ENCODE assay signal across 10 cellular contexts in the genomic region with DNA sequence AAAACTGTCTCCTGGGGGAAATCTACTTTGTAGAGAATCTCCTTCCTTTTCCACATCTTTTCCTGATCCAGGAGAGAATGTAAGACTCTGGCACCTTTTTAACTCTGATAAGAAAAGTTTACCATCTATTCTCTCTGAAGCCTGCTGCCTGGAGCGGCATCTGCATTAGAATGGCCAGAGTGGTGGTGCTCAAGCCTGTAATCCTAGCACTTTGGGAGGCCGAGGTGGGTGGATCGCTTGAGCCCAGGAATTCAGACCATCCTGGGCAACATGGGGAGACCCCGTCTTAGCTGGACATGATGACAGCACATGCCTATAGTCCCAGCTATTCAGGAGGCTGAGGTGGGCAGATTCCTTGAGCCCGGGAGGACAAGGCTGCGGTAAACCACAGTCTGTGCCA. TPM values are rescaled to one million over a fixed set of nuclear protein-coding genes. Genes with fewer than 3 reads are reported as not detected.
DNase-seq lines count a peak whose midpoint lies in the region; ATAC-seq and TF ChIP-seq lines count a peak whose summit lies in the region.
"Had no signal": no experiment of that assay in that cellular context is flagged by ENCODE, and none has a peak within 500 bp of the region (broad histone marks: within the 10 kb centered on the region; RNA-seq: fewer than 3 reads in every experiment).

No MANE protein-coding gene starts in this region.

- H3K4me1 ChIP-seq in ascending aorta = peaks cover 0 to 6% of the 10 kb centered on the region in 2 donors
- peaks cover 0 to 18% (median 4%) of the 10 kb centered on the region in 4 donors for H3K4me1 ChIP-seq in tibial nerve

- H3K4me3 Mint-ChIP-seq in stimulated activated naive CD8-positive, alpha-beta T cell treated with anti-CD3 and anti-CD28 coated beads, Interleukin-15, Interleukin-2, amounts not matched to agents 100 ng/mL and 50 ng/mL, for 24 hours = peak overlapping the region; percentile 99
- peak overlapping the region; percentile 96 for H3K4me3 Mint-ChIP-seq in mesothelial cell of epicardium

- peaks cover 23% of the 10 kb centered on the region for H3K36me3 Mint-ChIP-seq in stimulated activated naive CD8-positive, alpha-beta T cell treated with anti-CD3 and anti-CD28 coated beads, Interleukin-15, Interleukin-2, amounts not matched to agents 100 ng/mL and 50 ng/mL, for 24 hours (ENCODE audit: low read depth)
- peaks cover 16% of the 10 kb centered on the region for H3K36me3 Mint-ChIP-seq in mesothelial cell of epicardium

- peak overlapping the region; percentile 84 for H3K27ac Mint-ChIP-seq in stimulated activated naive CD8-positive, alpha-beta T cell treated with anti-CD3 and anti-CD28 coated beads, Interleukin-15, Interleukin-2, amounts not matched to agents 100 ng/mL and 50 ng/mL, for 24 hours
- H3K27ac Mint-ChIP-seq in mesothelial cell of epicardium = peak overlapping the region; percentile 22

- TF ChIP-seq EP300 in tibial nerve (IDR thresholded peaks at IDR 0.05) = no peak

- WGBS in tibial nerve, 2 donors = 57 to 58% methylated on average over 6 of the region's 6 CpGs

- H3K9me3 ChIP-seq in ascending aorta (no peaks in the 10 kb centered on the region), tibial nerve (peaks cover 0 to 8% (median 0%) of the 10 kb centered on the region in 4 donors)
- H3K9me3 ChIP-seq: adrenal gland had no signal

- intact Hi-C loops in ascending aorta (cut with DNase I) = loop anchor here (1.0 to 5.0 kb wide), 2 partner anchors 127 to 241 kb away; a partner anchor contains a TSS

- H3K4me3 ChIP-seq in ascending aorta (peak overlapping the region in 1 of 2 donors; percentile 76), tibial nerve (no peak overlapping the region)

- no peaks in the 10 kb centered on the region for H3K9me3 Mint-ChIP-seq in stimulated activated naive CD8-positive, alpha-beta T cell treated with anti-CD3 and anti-CD28 coated beads, Interleukin-15, Interleukin-2, amounts not matched to agents 100 ng/mL and 50 ng/mL, for 24 hours
- H3K9me3 Mint-ChIP-seq in mesothelial cell of epicardium = peaks cover 29% of the 10 kb centered on the region

- H3K4me1 Mint-ChIP-seq in stimulated activated naive CD8-positive, alpha-beta T cell treated with anti-CD3 and anti-CD28 coated beads, Interleukin-15, Interleukin-2, amounts not matched to agents 100 ng/mL and 50 ng/mL, for 24 hours (ENCODE audit: low read depth) = peaks cover 25% of the 10 kb centered on the region
- peaks cover 12% of the 10 kb centered on the region for H3K4me1 Mint-ChIP-seq in mesothelial cell of epicardium

- H3K27me3 ChIP-seq in ascending aorta = no peaks in the 10 kb centered on the region
- H3K27me3 ChIP-seq in tibial nerve = no peaks in the 10 kb centered on the region
- H3K27me3 ChIP-seq: adrenal gland had no signal

- no peaks in the 10 kb centered on the region for H3K27me3 Mint-ChIP-seq in stimulated activated naive CD8-positive, alpha-beta T cell treated with anti-CD3 and anti-CD28 coated beads, Interleukin-15, Interleukin-2, amounts not matched to agents 100 ng/mL and 50 ng/mL, for 24 hours
- H3K27me3 Mint-ChIP-seq in mesothelial cell of epicardium (ENCODE audit: low read depth) = peaks cover 15% of the 10 kb centered on the region

- H3K36me3 ChIP-seq in ascending aorta (peaks cover 0 to 9% of the 10 kb centered on the region in 2 donors), tibial nerve (peaks cover 0 to 21% (median 0%) of the 10 kb centered on the region in 3 donors)

- TF ChIP-seq CTCF in ascending aorta (IDR thresholded peaks at IDR 0.05) = no peak
- TF ChIP-seq CTCF in mesothelial cell of epicardium (IDR thresholded peaks at IDR 0.05; ENCODE audit: unreplicated experiment) = no peak
- TF ChIP-seq CTCF in tibial nerve (IDR thresholded peaks at IDR 0.05) = no peak

- no peak for DNase-seq in stimulated activated naive CD8-positive, alpha-beta T cell treated with anti-CD3 and anti-CD28 coated beads, Interleukin-15, Interleukin-2, amounts not matched to agents 100 U/mL and 50 U/mL, for 24 hours
- DNase-seq in ascending aorta (ENCODE audit: low spot score in 2 of 2) (no peak), mesothelial cell of epicardium (ENCODE audit: low spot score in 2 of 2, unreplicated experiment in 2 of 2) (no peak), putamen (ENCODE audit: low spot score) (no peak), tibial nerve (ENCODE audit: low spot score in 2 of 2) (no peak), NCI-H1105 (lab: John Stamatoyannopoulos, UW) (no peak), medulla oblongata (ENCODE audit: extremely low spot score) (no peak)
- DNase-seq: adrenal gland, MM.1S had no signal

- no peak for ATAC-seq in stimulated activated naive CD8-positive, alpha-beta T cell treated with anti-CD3 and anti-CD28 coated beads, Interleukin-15, Interleukin-2, amounts not matched to agents 100 U/mL and 50 U/mL, for 24 hours

- TF ChIP-seq POLR2A in tibial nerve (IDR thresholded peaks at IDR 0.05) = no peak

- peak overlapping the region; percentile 93 to 96 for H3K27ac ChIP-seq in ascending aorta
- H3K27ac ChIP-seq in tibial nerve = peak overlapping the region in 2 of 4 donors; percentile 96 to 98

RNA-seq across cellular contexts. Expression of a gene that starts 1.4 kb away (rescaled TPM):
- total RNA-seq in ascending aorta = 7.9 TPM
- 41.3 to 52.9 TPM (median 47.7 TPM) in 3 replicates for total RNA-seq in mesothelial cell of epicardium
- total RNA-seq in tibial nerve = 10 to 100 TPM; 36.1 to 58.6 (median 39.8) TPM
